11 cellular contexts compared by ENCODE assay signal in genomic region chr14:103820382-103820781, GRCh38. TPM values are rescaled to one million over a fixed set of nuclear protein-coding genes. Genes with fewer than 3 reads are reported as not detected.
DNase-seq lines count a peak whose midpoint lies in the region; ATAC-seq and TF ChIP-seq lines count a peak whose summit lies in the region.
"Had no signal": no experiment of that assay in that cellular context is flagged by ENCODE, and none has a peak within 500 bp of the region (broad histone marks: within the 10 kb centered on the region; RNA-seq: fewer than 3 reads in every experiment).

No MANE protein-coding gene starts in this region.

- ATAC-seq in stimulated activated naive CD8-positive, alpha-beta T cell treated with anti-CD3 and anti-CD28 coated beads, Interleukin-15, amount 100 ng/mL, for 72 hours, result no peak
- no peak for ATAC-seq in stimulated activated naive CD8-positive, alpha-beta T cell treated with anti-CD3 and anti-CD28 coated beads, Interleukin-15, Interleukin-2, amounts not matched to agents 100 U/mL and 50 U/mL, for 24 hours
- no peak for ATAC-seq in naive thymus-derived CD8-positive, alpha-beta T cell
- no peak for ATAC-seq in GM18907 (IDR thresholded peaks at IDR 0.05; ENCODE audit: unreplicated experiment)
- ATAC-seq in GM18861 (IDR thresholded peaks at IDR 0.05; ENCODE audit: unreplicated experiment), result no peak
- no peak for ATAC-seq in GM21381 (IDR thresholded peaks at IDR 0.05; ENCODE audit: unreplicated experiment)

- H3K27ac ChIP-seq in coronary artery, result no peak overlapping the region

- no peak for DNase-seq in stimulated activated naive CD8-positive, alpha-beta T cell treated with anti-CD3 and anti-CD28 coated beads, Interleukin-15, amount 100 ng/mL, for 72 hours
- DNase-seq in stimulated activated naive CD8-positive, alpha-beta T cell treated with anti-CD3 and anti-CD28 coated beads, Interleukin-15, Interleukin-2, amounts not matched to agents 100 U/mL and 50 U/mL, for 24 hours, result no peak
- DNase-seq in coronary artery (ENCODE audit: low spot score) (no peak), NCI-H82 treated with DMSO at 0.1 percent for 48 hours (lab: John Stamatoyannopoulos, UW; ENCODE audit: unreplicated experiment) (no peak)
- no peak for DNase-seq in naive thymus-derived CD8-positive, alpha-beta T cell
- DNase-seq: MM.1S had no signal

- H3K4me3 Mint-ChIP-seq in stimulated activated naive CD8-positive, alpha-beta T cell treated with anti-CD3 and anti-CD28 coated beads, Interleukin-15, amount 100 ng/mL, for 72 hours, result peak overlapping the region; percentile 54 to 76
- peak overlapping the region in 4 of 10 donors; percentile 39 to 50 (median 48) for H3K4me3 Mint-ChIP-seq in naive thymus-derived CD8-positive, alpha-beta T cell

- no peaks in the 10 kb centered on the region for H3K36me3 Mint-ChIP-seq in naive thymus-derived CD8-positive, alpha-beta T cell

- H3K27ac Mint-ChIP-seq in stimulated activated naive CD8-positive, alpha-beta T cell treated with anti-CD3 and anti-CD28 coated beads, Interleukin-15, amount 100 ng/mL, for 72 hours, result peak overlapping the region in 1 of 2 donors; percentile 77
- peak overlapping the region in 9 of 10 donors; percentile 22 to 82 (median 63) for H3K27ac Mint-ChIP-seq in naive thymus-derived CD8-positive, alpha-beta T cell

- no peaks in the 10 kb centered on the region for H3K9me3 Mint-ChIP-seq in stimulated activated naive CD8-positive, alpha-beta T cell treated with anti-CD3 and anti-CD28 coated beads, Interleukin-15, amount 100 ng/mL, for 72 hours
- H3K9me3 Mint-ChIP-seq in naive thymus-derived CD8-positive, alpha-beta T cell, result no peaks in the 10 kb centered on the region

- TF ChIP-seq CTCF in coronary artery (IDR thresholded peaks at IDR 0.05), result no peak

- POLR2A ChIA-PET in naive thymus-derived CD8-positive, alpha-beta T cell (lab: Charles Lee), result interaction anchor here (0.7 kb wide), 1 partner anchor 14 kb away, joined by 3 read pairs; no protein-coding TSS in a partner anchor

- peaks cover 33% of the 10 kb centered on the region for H3K4me1 Mint-ChIP-seq in stimulated activated naive CD8-positive, alpha-beta T cell treated with anti-CD3 and anti-CD28 coated beads, Interleukin-15, amount 100 ng/mL, for 72 hours
- peaks cover 19 to 52% (median 44%) of the 10 kb centered on the region in 4 donors for H3K4me1 Mint-ChIP-seq in naive thymus-derived CD8-positive, alpha-beta T cell

- H3K27me3 Mint-ChIP-seq in stimulated activated naive CD8-positive, alpha-beta T cell treated with anti-CD3 and anti-CD28 coated beads, Interleukin-15, amount 100 ng/mL, for 72 hours, result no peaks in the 10 kb centered on the region
- peaks cover 0 to 2% (median 0%) of the 10 kb centered on the region in 5 donors for H3K27me3 Mint-ChIP-seq in naive thymus-derived CD8-positive, alpha-beta T cell

- peak overlapping the region; percentile 32 for H3K4me3 ChIP-seq in coronary artery
- H3K4me3 ChIP-seq: mucosa of descending colon, uterus had no signal

RNA-seq across cellular contexts. Expression of gene PPP1R13B, which starts 27.0 kb away (rescaled TPM):
- total RNA-seq in naive thymus-derived CD8-positive, alpha-beta T cell, result 10 to 100 TPM; 38.0 to 40.3 TPM
- polyA plus RNA-seq in naive thymus-derived CD8-positive, alpha-beta T cell, result 1 to 10 TPM; 2.5 to 6.8 (median 4.1) TPM
